23 cellular contexts compared by ENCODE assay signal in the genomic region with DNA sequence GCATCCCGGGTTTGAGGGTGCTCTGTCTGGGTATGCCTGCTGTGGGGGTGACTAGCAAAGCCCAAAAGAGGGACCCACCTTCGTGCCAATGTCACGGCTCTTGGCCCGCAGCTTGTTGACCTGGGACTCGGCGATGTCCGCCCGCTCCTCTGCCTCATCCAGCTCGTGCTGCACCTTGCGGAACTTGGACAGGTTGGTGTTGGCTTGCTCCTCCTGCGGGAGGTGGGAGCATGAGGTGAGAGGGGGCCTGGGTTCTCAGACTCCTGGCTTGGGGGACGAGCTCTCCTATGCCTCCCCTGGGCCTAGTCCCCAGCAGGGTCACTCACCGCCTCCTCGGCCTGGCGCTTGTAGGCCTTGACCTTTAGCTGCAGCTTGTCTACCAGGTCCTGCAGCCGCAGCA. TPM values are rescaled to one million over a fixed set of nuclear protein-coding genes. Genes with fewer than 3 reads are reported as not detected.
DNase-seq lines count a peak whose midpoint lies in the region; ATAC-seq, FAIRE-seq and TF ChIP-seq lines count a peak whose summit lies in the region.
"Had no signal": no experiment of that assay in that cellular context is flagged by ENCODE, and none has a peak within 500 bp of the region (broad histone marks: within the 10 kb centered on the region; RNA-seq: fewer than 3 reads in every experiment).

No MANE protein-coding gene starts in this region.

- peak overlapping the region; percentile 40 for H3K4ac ChIP-seq in neuronal stem cell (ENCODE audit: low read length)

- H3K4me3 ChIP-seq in HepG2 (replicated peaks in 1 of 3; ENCODE audit: insufficient read depth in 1 of 3, low read depth in 2 of 3, low read length in 3 of 3) (no peak overlapping the region), right lobe of liver (no peak overlapping the region), left ventricle myocardium inferior (no peak overlapping the region), neuronal stem cell (ENCODE audit: low read length in 2 of 2) (no peak overlapping the region)
- H3K4me3 ChIP-seq: HAP-1 had no signal

- TF ChIP-seq CTCF in HepG2 (CRISPR knock-in tag; IDR thresholded peaks at IDR 0.05) (no peak), right lobe of liver (IDR thresholded peaks at IDR 0.05) (no peak), left ventricle myocardium inferior (IDR thresholded peaks at IDR 0.05; ENCODE audit: borderline replicate concordance) (no peak)

- peak overlapping the region; percentile 75 for H2BK15ac ChIP-seq in neuronal stem cell (ENCODE audit: low read length)

- peak overlapping the region; percentile 99 for H3K14ac ChIP-seq in neuronal stem cell (ENCODE audit: low read length)

- H3K9ac ChIP-seq in HepG2 (ENCODE audit: insufficient read depth, low read depth, low read length) (no peak overlapping the region), neuronal stem cell (ENCODE audit: low read depth, low read length, poor library complexity) (no peak overlapping the region)

- H4K8ac ChIP-seq in neuronal stem cell (ENCODE audit: low read depth, low read length) = no peak overlapping the region

- H3K27me3 ChIP-seq in HepG2 (ENCODE audit: control insufficient read depth in 1 of 2, insufficient read depth in 2 of 2, low read length in 2 of 2) (peaks cover 45 to 99% of the 10 kb centered on the region in 2 experiments), right lobe of liver (no peaks in the 10 kb centered on the region), left ventricle myocardium inferior (ENCODE audit: low read depth) (no peaks in the 10 kb centered on the region), neuronal stem cell (ENCODE audit: control insufficient read depth in 3 of 3, insufficient read depth in 3 of 3, low read depth in 1 of 3, low read length in 3 of 3) (peaks cover 0 to 24% (median 0%) of the 10 kb centered on the region in 3 experiments)

- no peak overlapping the region for H2AK5ac ChIP-seq in neuronal stem cell (ENCODE audit: low read depth, low read length)

- no peak for ATAC-seq in HepG2
- ATAC-seq in right lobe of liver = no peak

- peak overlapping the region; percentile 44 for H2BK5ac ChIP-seq in neuronal stem cell (ENCODE audit: low read length)

- H3K4me2 ChIP-seq in HepG2 (ENCODE audit: low read depth, low read length) (no peak overlapping the region), neuronal stem cell (ENCODE audit: insufficient read depth, low read length, poor library complexity, severe bottlenecking) (no peak overlapping the region)

- no peaks in the 10 kb centered on the region for H3K79me1 ChIP-seq in neuronal stem cell (ENCODE audit: low read depth, low read length)

- intact Hi-C loops in HepG2 (cut with micrococcal nuclease; ENCODE audit: unreplicated experiment) = no loop called here
- intact Hi-C loops in right lobe of liver (cut with DNase I) = no loop called here
- intact Hi-C loops in left ventricle myocardium inferior (cut with micrococcal nuclease) = no loop called here

- H3K23ac ChIP-seq in neuronal stem cell (ENCODE audit: low read depth, low read length, poor library complexity) = no peak overlapping the region

- H4K91ac ChIP-seq in neuronal stem cell (ENCODE audit: low read depth, low read length, poor library complexity) = no peak overlapping the region

- TF ChIP-seq RAD21 in HepG2 (CRISPR knock-in tag; IDR thresholded peaks at IDR 0.05) = no peak

- no peak for TF ChIP-seq EP300 in HepG2 (IDR thresholded peaks at IDR 0.05; ENCODE audit: low read depth in 2 of 2, low read length in 2 of 2)
- no peak for TF ChIP-seq EP300 in HepG2 (CRISPR knock-in tag; IDR thresholded peaks at IDR 0.05; ENCODE audit: borderline replicate concordance)

- H3K9me3 ChIP-seq in HepG2 (ENCODE audit: low read length) = no peaks in the 10 kb centered on the region
- no peaks in the 10 kb centered on the region for H3K9me3 ChIP-seq in right lobe of liver
- H3K9me3 ChIP-seq in left ventricle myocardium inferior (replicated peaks) = no peaks in the 10 kb centered on the region
- H3K9me3 ChIP-seq in neuronal stem cell (replicated peaks in 1 of 2; ENCODE audit: control insufficient read depth in 2 of 2, insufficient read depth in 1 of 2, low read depth in 1 of 2, low read length in 2 of 2) = no peaks in the 10 kb centered on the region
- H3K9me3 ChIP-seq: BE2C, HAP-1 had no signal

- in situ Hi-C loops in HepG2 (cut with HindIII; ENCODE audit: extremely low pct_ligation_motif_present, low pct_unique_long_range_greater_than_20kb) = no loop called here

- H2BK12ac ChIP-seq in neuronal stem cell (ENCODE audit: low read length) = no peak overlapping the region

- FAIRE-seq in HepG2 (lab: Jason Lieb, UNC) = no peak
- FAIRE-seq: A204.1, G401.6, GM12891, GM19239, H1 had no signal

- no peaks in the 10 kb centered on the region for H3K36me3 ChIP-seq in HepG2 (replicated peaks in 1 of 2; ENCODE audit: control insufficient read depth in 1 of 2, insufficient read depth in 2 of 2, low read length in 2 of 2)
- no peaks in the 10 kb centered on the region for H3K36me3 ChIP-seq in right lobe of liver
- H3K36me3 ChIP-seq in left ventricle myocardium inferior = peaks cover 47% of the 10 kb centered on the region
- H3K36me3 ChIP-seq in neuronal stem cell (replicated peaks in 1 of 2; ENCODE audit: control insufficient read depth in 2 of 2, insufficient read depth in 2 of 2, low read length in 2 of 2) = no peaks in the 10 kb centered on the region
- H3K36me3 ChIP-seq: BE2C, HAP-1 had no signal

- DNase-seq in HepG2 (ENCODE audit: low spot score) (no peak), right lobe of liver (no peak), left ventricle myocardium inferior (no peak), neuronal stem cell (ENCODE audit: low spot score) (no peak), NCI-H510A (lab: John Stamatoyannopoulos, UW) (no peak), NCI-H2081 treated with DMSO at 0.1 percent for 48 hours (lab: John Stamatoyannopoulos, UW) (no peak)
- no peak for DNase-seq in stimulated activated CD4-positive, alpha-beta T cell treated with anti-CD3 and anti-CD28 coated beads, Interleukin-2, amount 100 ng/mL, for 24 hours
- DNase-seq: ACHN; BE2C; C1 segment of cervical spinal cord; CD4-positive, CD25-positive, alpha-beta regulatory T cell; CD8-positive, alpha-beta memory T cell; COR-L47; DMS 273 treated with DMSO at 0.1 percent for 48 hours; DMS53; DND-41; EL had no signal

- CTCF ChIA-PET in HepG2 (lab: Yijun Ruan, JAX; ENCODE audit: low intra/inter-chr PET ratio, low total read pairs) = no interaction called here

- BruUV-seq in HepG2 (replicated peaks; lab: Mats Ljungman, UMichigan) = no TSS peak

- no peaks in the 10 kb centered on the region for H4K20me1 ChIP-seq in HepG2 (ENCODE audit: insufficient read depth, low read length)

- WGBS in HepG2 (ENCODE audit: low lambda C conversion rate) = 46% methylated on average over 16 of the region's 16 CpGs
- 69% methylated on average over 3 of the region's 16 CpGs for WGBS in right lobe of liver (ENCODE audit: insufficient coverage, low coverage, low lambda C conversion rate, missing lambda C conversion rate)
- no CpG with 5 or more reads among the region's 16 CpGs for WGBS in neuronal stem cell (ENCODE audit: extremely low coverage in 2 of 2, insufficient read length in 2 of 2, insufficient replicate concordance in 1 of 2), 2 donors

- TF ChIP-seq POLR2A in HepG2 (IDR thresholded peaks at IDR 0.05; ENCODE audit: insufficient read depth in 1 of 2, low read depth in 2 of 2, low read length in 2 of 2) = no peak
- no peak for TF ChIP-seq POLR2A in right lobe of liver (IDR thresholded peaks at IDR 0.05)

- H3K4me1 ChIP-seq in HepG2 (ENCODE audit: insufficient read depth, low read length) (no peaks in the 10 kb centered on the region), right lobe of liver (no peaks in the 10 kb centered on the region), left ventricle myocardium inferior (peaks cover 6% of the 10 kb centered on the region), neuronal stem cell (ENCODE audit: control insufficient read depth in 2 of 2, insufficient read depth in 1 of 2, low read depth in 1 of 2, low read length in 2 of 2) (peaks cover 5% of the 10 kb centered on the region in 2 donors)
- H3K4me1 ChIP-seq: BE2C, HAP-1 had no signal

- peak overlapping the region; percentile 22 for H3K18ac ChIP-seq in neuronal stem cell (ENCODE audit: low read length)

- H2AFZ ChIP-seq in HepG2 (ENCODE audit: low read length) = no peak overlapping the region
- no peak overlapping the region for H2AFZ ChIP-seq in neuronal stem cell (ENCODE audit: low read length)

- no peak overlapping the region for H2BK120ac ChIP-seq in neuronal stem cell (ENCODE audit: low read depth, low read length)

- H3K27ac ChIP-seq in HepG2 (ENCODE audit: extremely low read length, insufficient read depth, low read length) = no peak overlapping the region
- no peak overlapping the region for H3K27ac ChIP-seq in right lobe of liver
- peak overlapping the region; percentile 91 for H3K27ac ChIP-seq in left ventricle myocardium inferior (replicated peaks)
- no peak overlapping the region for H3K27ac ChIP-seq in neuronal stem cell (replicated peaks; ENCODE audit: low read length)

- POLR2A ChIA-PET in HepG2 (lab: Yijun Ruan, JAX) = no interaction called here

- no peaks in the 10 kb centered on the region for H3K79me2 ChIP-seq in HepG2 (ENCODE audit: insufficient read depth, low read length)

RNA-seq across cellular contexts. Expression of a gene that starts 5.6 kb away (rescaled TPM):
- total RNA-seq in HepG2 (2016; rRNA removed; fragmentation: Illumina TruSeq; extraction: Trizol) = not detected in 2 replicates
- not detected in 2 replicates for total RNA-seq in HepG2 (2016; cell fraction: cytosol; rRNA removed; fragmentation: Illumina TruSeq; extraction: Trizol; ENCODE audit: low read depth)
- total RNA-seq in HepG2 (2016; cell fraction: insoluble cytoplasmic fraction; rRNA removed; fragmentation: Illumina TruSeq; extraction: Trizol) = not detected in 2 replicates
- total RNA-seq in HepG2 (2016; cell fraction: membrane; rRNA removed; fragmentation: Illumina TruSeq; extraction: Trizol) = not detected in 2 replicates
- not detected in 2 replicates for total RNA-seq in HepG2 (2016; cell fraction: nucleus; rRNA removed; fragmentation: Illumina TruSeq; extraction: Trizol)
- polyA plus RNA-seq in HepG2 (2011; rRNA removed) = 0.01 TPM in 1 of 2 replicates, not detected in the other
- not detected in 2 replicates for polyA plus RNA-seq in HepG2 (2011; cell fraction: cytosol; rRNA removed)
- polyA plus RNA-seq in HepG2 (2011; cell fraction: nucleus; rRNA removed) = not detected in 2 replicates
- not detected in 2 replicates for polyA plus RNA-seq in HepG2 (2012)
- polyA plus RNA-seq in HepG2 (2016; cell fraction: cytosol; fragmentation: Illumina TruSeq; extraction: Trizol; ENCODE audit: low read depth) = not detected in 2 replicates
- not detected in 2 replicates for polyA plus RNA-seq in HepG2 (2016; cell fraction: insoluble cytoplasmic fraction; fragmentation: Illumina TruSeq; extraction: Trizol; ENCODE audit: low read depth)
- not detected in 2 replicates for polyA plus RNA-seq in HepG2 (2016; cell fraction: membrane; fragmentation: Illumina TruSeq; extraction: Trizol; ENCODE audit: low read depth)
- not detected in 2 replicates for polyA plus RNA-seq in HepG2 (2016; cell fraction: nucleus; fragmentation: Illumina TruSeq; extraction: Trizol; ENCODE audit: insufficient read depth, low read depth)
- not detected in 2 replicates for polyA minus RNA-seq in HepG2 (2011; rRNA and poly(A)+ RNA removed; ENCODE audit: low replicate concordance)
- polyA minus RNA-seq in HepG2 (2011; cell fraction: cytosol; rRNA and poly(A)+ RNA removed) = not detected in 2 replicates
- not detected in 2 replicates for polyA minus RNA-seq in HepG2 (2011; cell fraction: nucleus; rRNA and poly(A)+ RNA removed)
- under 1 TPM in 5 of 6 experiments, not detected in 1; 0.07 to 1.00 (median 0.13) TPM for total RNA-seq in right lobe of liver
- 1,823 TPM for total RNA-seq in left ventricle myocardium inferior
- 0.03 TPM for polyA plus RNA-seq in neuronal stem cell (2013, experiment 1 of 2)
- polyA plus RNA-seq in neuronal stem cell (2013, experiment 2 of 2) = 0.04 TPM
- total RNA-seq: CD4-positive, CD25-positive, alpha-beta regulatory T cell; H1 had no signal
- polyA plus RNA-seq: CD4-positive, CD25-positive, alpha-beta regulatory T cell; CD8-positive, alpha-beta memory T cell had no signal

RNA-seq across cellular contexts. Expression of a gene that starts 21.8 kb away (rescaled TPM):
- total RNA-seq in HepG2 (2016; rRNA removed; fragmentation: Illumina TruSeq; extraction: Trizol) (0.04 TPM in 1 of 2 replicates, not detected in the other), right lobe of liver (1 to 10 TPM in 1 of 6 experiments, under 1 TPM in 5; 0.30 to 5.6 (median 0.60) TPM), left ventricle myocardium inferior (14,853 TPM)
- not detected in 2 replicates for total RNA-seq in HepG2 (2016; cell fraction: cytosol; rRNA removed; fragmentation: Illumina TruSeq; extraction: Trizol; ENCODE audit: low read depth)
- total RNA-seq in HepG2 (2016; cell fraction: insoluble cytoplasmic fraction; rRNA removed; fragmentation: Illumina TruSeq; extraction: Trizol) = not detected in 2 replicates
- not detected in 2 replicates for total RNA-seq in HepG2 (2016; cell fraction: membrane; rRNA removed; fragmentation: Illumina TruSeq; extraction: Trizol)
- total RNA-seq in HepG2 (2016; cell fraction: nucleus; rRNA removed; fragmentation: Illumina TruSeq; extraction: Trizol) = 0.06 TPM in 1 of 2 replicates, not detected in the other
- polyA plus RNA-seq in HepG2 (2011; rRNA removed) = 0.01 and 0.04 TPM in 2 replicates
- 0.01 TPM in 2 replicates for polyA plus RNA-seq in HepG2 (2011; cell fraction: cytosol; rRNA removed)
- 0.02 and 0.08 TPM in 2 replicates for polyA plus RNA-seq in HepG2 (2011; cell fraction: nucleus; rRNA removed)
- 0.05 and 0.07 TPM in 2 replicates for polyA plus RNA-seq in HepG2 (2012)
- not detected in 2 replicates for polyA plus RNA-seq in HepG2 (2016; cell fraction: cytosol; fragmentation: Illumina TruSeq; extraction: Trizol; ENCODE audit: low read depth)
- polyA plus RNA-seq in HepG2 (2016; cell fraction: insoluble cytoplasmic fraction; fragmentation: Illumina TruSeq; extraction: Trizol; ENCODE audit: low read depth) = 0.04 and 0.05 TPM in 2 replicates
- polyA plus RNA-seq in HepG2 (2016; cell fraction: membrane; fragmentation: Illumina TruSeq; extraction: Trizol; ENCODE audit: low read depth) = not detected in 2 replicates
- polyA plus RNA-seq in HepG2 (2016; cell fraction: nucleus; fragmentation: Illumina TruSeq; extraction: Trizol; ENCODE audit: insufficient read depth, low read depth) = not detected in 2 replicates
- polyA minus RNA-seq in HepG2 (2011; rRNA and poly(A)+ RNA removed; ENCODE audit: low replicate concordance) = 0.28 TPM in 1 of 2 replicates, not detected in the other
- 0.10 TPM in 1 of 2 replicates, not detected in the other for polyA minus RNA-seq in HepG2 (2011; cell fraction: cytosol; rRNA and poly(A)+ RNA removed)
- polyA minus RNA-seq in HepG2 (2011; cell fraction: nucleus; rRNA and poly(A)+ RNA removed) = not detected in 2 replicates
- polyA plus RNA-seq in neuronal stem cell (2013, experiment 1 of 2) = 0.20 TPM
- 0.19 TPM for polyA plus RNA-seq in neuronal stem cell (2013, experiment 2 of 2)
- total RNA-seq: CD4-positive, CD25-positive, alpha-beta regulatory T cell; CD8-positive, alpha-beta memory T cell; H1 had no signal
- polyA plus RNA-seq: CD4-positive, CD25-positive, alpha-beta regulatory T cell; CD8-positive, alpha-beta memory T cell; H1 had no signal

RNA-seq across cellular contexts. Expression of a gene that starts 36.8 kb away (rescaled TPM):
- not detected in 2 replicates for total RNA-seq in HepG2 (2016; rRNA removed; fragmentation: Illumina TruSeq; extraction: Trizol)
- total RNA-seq in HepG2 (2016; cell fraction: cytosol; rRNA removed; fragmentation: Illumina TruSeq; extraction: Trizol; ENCODE audit: low read depth) = not detected in 2 replicates
- total RNA-seq in HepG2 (2016; cell fraction: insoluble cytoplasmic fraction; rRNA removed; fragmentation: Illumina TruSeq; extraction: Trizol) = not detected in 2 replicates
- not detected in 2 replicates for total RNA-seq in HepG2 (2016; cell fraction: membrane; rRNA removed; fragmentation: Illumina TruSeq; extraction: Trizol)
- total RNA-seq in HepG2 (2016; cell fraction: nucleus; rRNA removed; fragmentation: Illumina TruSeq; extraction: Trizol) = not detected in 2 replicates
- not detected in 2 replicates for polyA plus RNA-seq in HepG2 (2011; rRNA removed)
- polyA plus RNA-seq in HepG2 (2011; cell fraction: cytosol; rRNA removed) = not detected in 2 replicates
- polyA plus RNA-seq in HepG2 (2011; cell fraction: nucleus; rRNA removed) = not detected in 2 replicates
- polyA plus RNA-seq in HepG2 (2012) = not detected in 2 replicates
- not detected in 2 replicates for polyA plus RNA-seq in HepG2 (2016; cell fraction: cytosol; fragmentation: Illumina TruSeq; extraction: Trizol; ENCODE audit: low read depth)
- not detected in 2 replicates for polyA plus RNA-seq in HepG2 (2016; cell fraction: insoluble cytoplasmic fraction; fragmentation: Illumina TruSeq; extraction: Trizol; ENCODE audit: low read depth)
- polyA plus RNA-seq in HepG2 (2016; cell fraction: membrane; fragmentation: Illumina TruSeq; extraction: Trizol; ENCODE audit: low read depth) = not detected in 2 replicates
- polyA plus RNA-seq in HepG2 (2016; cell fraction: nucleus; fragmentation: Illumina TruSeq; extraction: Trizol; ENCODE audit: insufficient read depth, low read depth) = not detected in 2 replicates
- polyA minus RNA-seq in HepG2 (2011; rRNA and poly(A)+ RNA removed; ENCODE audit: low replicate concordance) = not detected in 2 replicates
- not detected in 2 replicates for polyA minus RNA-seq in HepG2 (2011; cell fraction: cytosol; rRNA and poly(A)+ RNA removed)
- not detected in 2 replicates for polyA minus RNA-seq in HepG2 (2011; cell fraction: nucleus; rRNA and poly(A)+ RNA removed)
- under 1 TPM in 2 of 6 experiments, not detected in 4; 0.32 to 0.49 TPM for total RNA-seq in right lobe of liver
- total RNA-seq in left ventricle myocardium inferior = 1.0 TPM
- polyA plus RNA-seq in neuronal stem cell (2013, experiment 1 of 2) = 5.0 TPM
- 4.4 TPM for polyA plus RNA-seq in neuronal stem cell (2013, experiment 2 of 2)
- total RNA-seq: CD8-positive, alpha-beta memory T cell; H1 had no signal
- polyA plus RNA-seq: CD4-positive, CD25-positive, alpha-beta regulatory T cell; CD8-positive, alpha-beta memory T cell had no signal

RNA-seq across cellular contexts. Expression of a gene that starts 41.1 kb away (rescaled TPM):
- total RNA-seq in HepG2 (2016; rRNA removed; fragmentation: Illumina TruSeq; extraction: Trizol) = not detected in 2 replicates
- total RNA-seq in HepG2 (2016; cell fraction: cytosol; rRNA removed; fragmentation: Illumina TruSeq; extraction: Trizol; ENCODE audit: low read depth) = not detected in 2 replicates
- total RNA-seq in HepG2 (2016; cell fraction: insoluble cytoplasmic fraction; rRNA removed; fragmentation: Illumina TruSeq; extraction: Trizol) = not detected in 2 replicates
- total RNA-seq in HepG2 (2016; cell fraction: membrane; rRNA removed; fragmentation: Illumina TruSeq; extraction: Trizol) = not detected in 2 replicates
- total RNA-seq in HepG2 (2016; cell fraction: nucleus; rRNA removed; fragmentation: Illumina TruSeq; extraction: Trizol) = not detected in 2 replicates
- not detected in 2 replicates for polyA plus RNA-seq in HepG2 (2011; rRNA removed)
- polyA plus RNA-seq in HepG2 (2011; cell fraction: cytosol; rRNA removed) = not detected in 2 replicates
- polyA plus RNA-seq in HepG2 (2011; cell fraction: nucleus; rRNA removed) = not detected in 2 replicates
- polyA plus RNA-seq in HepG2 (2012) = not detected in 2 replicates
- polyA plus RNA-seq in HepG2 (2016; cell fraction: cytosol; fragmentation: Illumina TruSeq; extraction: Trizol; ENCODE audit: low read depth) = not detected in 2 replicates
- polyA plus RNA-seq in HepG2 (2016; cell fraction: insoluble cytoplasmic fraction; fragmentation: Illumina TruSeq; extraction: Trizol; ENCODE audit: low read depth) = not detected in 2 replicates
- polyA plus RNA-seq in HepG2 (2016; cell fraction: membrane; fragmentation: Illumina TruSeq; extraction: Trizol; ENCODE audit: low read depth) = not detected in 2 replicates
- not detected in 2 replicates for polyA plus RNA-seq in HepG2 (2016; cell fraction: nucleus; fragmentation: Illumina TruSeq; extraction: Trizol; ENCODE audit: insufficient read depth, low read depth)
- not detected in 2 replicates for polyA minus RNA-seq in HepG2 (2011; rRNA and poly(A)+ RNA removed; ENCODE audit: low replicate concordance)
- polyA minus RNA-seq in HepG2 (2011; cell fraction: cytosol; rRNA and poly(A)+ RNA removed) = not detected in 2 replicates
- polyA minus RNA-seq in HepG2 (2011; cell fraction: nucleus; rRNA and poly(A)+ RNA removed) = not detected in 2 replicates
- total RNA-seq in right lobe of liver = not detected
- total RNA-seq in left ventricle myocardium inferior = not detected
- not detected for polyA plus RNA-seq in neuronal stem cell (2013, experiment 1 of 2)
- polyA plus RNA-seq in neuronal stem cell (2013, experiment 2 of 2) = not detected
- total RNA-seq: CD4-positive, CD25-positive, alpha-beta regulatory T cell; CD8-positive, alpha-beta memory T cell; H1 had no signal
- polyA plus RNA-seq: CD4-positive, CD25-positive, alpha-beta regulatory T cell; CD8-positive, alpha-beta memory T cell; H1 had no signal

RNA-seq across cellular contexts. Expression of a gene that starts 48.7 kb away (rescaled TPM):
- total RNA-seq in HepG2 (2016; rRNA removed; fragmentation: Illumina TruSeq; extraction: Trizol) (not detected in 2 replicates), right lobe of liver (under 1 TPM; 0.19 to 0.60 (median 0.39) TPM), left ventricle myocardium inferior (3.6 TPM)
- total RNA-seq in HepG2 (2016; cell fraction: cytosol; rRNA removed; fragmentation: Illumina TruSeq; extraction: Trizol; ENCODE audit: low read depth) = not detected in 2 replicates
- total RNA-seq in HepG2 (2016; cell fraction: insoluble cytoplasmic fraction; rRNA removed; fragmentation: Illumina TruSeq; extraction: Trizol) = not detected in 2 replicates
- not detected in 2 replicates for total RNA-seq in HepG2 (2016; cell fraction: membrane; rRNA removed; fragmentation: Illumina TruSeq; extraction: Trizol)
- total RNA-seq in HepG2 (2016; cell fraction: nucleus; rRNA removed; fragmentation: Illumina TruSeq; extraction: Trizol) = not detected in 2 replicates
- polyA plus RNA-seq in HepG2 (2011; rRNA removed) = not detected in 2 replicates
- polyA plus RNA-seq in HepG2 (2011; cell fraction: cytosol; rRNA removed) = 0.03 and 0.04 TPM in 2 replicates
- 0.05 TPM in 2 replicates for polyA plus RNA-seq in HepG2 (2011; cell fraction: nucleus; rRNA removed)
- polyA plus RNA-seq in HepG2 (2012) = not detected in 2 replicates
- polyA plus RNA-seq in HepG2 (2016; cell fraction: cytosol; fragmentation: Illumina TruSeq; extraction: Trizol; ENCODE audit: low read depth) = not detected in 2 replicates
- not detected in 2 replicates for polyA plus RNA-seq in HepG2 (2016; cell fraction: insoluble cytoplasmic fraction; fragmentation: Illumina TruSeq; extraction: Trizol; ENCODE audit: low read depth)
- polyA plus RNA-seq in HepG2 (2016; cell fraction: membrane; fragmentation: Illumina TruSeq; extraction: Trizol; ENCODE audit: low read depth) = not detected in 2 replicates
- polyA plus RNA-seq in HepG2 (2016; cell fraction: nucleus; fragmentation: Illumina TruSeq; extraction: Trizol; ENCODE audit: insufficient read depth, low read depth) = not detected in 2 replicates
- not detected in 2 replicates for polyA minus RNA-seq in HepG2 (2011; rRNA and poly(A)+ RNA removed; ENCODE audit: low replicate concordance)
- not detected in 2 replicates for polyA minus RNA-seq in HepG2 (2011; cell fraction: cytosol; rRNA and poly(A)+ RNA removed)
- polyA minus RNA-seq in HepG2 (2011; cell fraction: nucleus; rRNA and poly(A)+ RNA removed) = not detected in 2 replicates
- 74.5 TPM for polyA plus RNA-seq in neuronal stem cell (2013, experiment 1 of 2)
- 74.5 TPM for polyA plus RNA-seq in neuronal stem cell (2013, experiment 2 of 2)
- total RNA-seq: CD4-positive, CD25-positive, alpha-beta regulatory T cell; CD8-positive, alpha-beta memory T cell had no signal
- polyA plus RNA-seq: CD4-positive, CD25-positive, alpha-beta regulatory T cell; CD8-positive, alpha-beta memory T cell had no signal

Comparison
In these comparisons a context has a peak if more than half of its experiments do, and no peak if none do; other contexts are left out.
1. RNA of a gene that starts 5.6 kb away (total RNA-seq): 1,823 TPM in left ventricle myocardium inferior (single experiment); 0.07 to 1.00 TPM in right lobe of liver and not detected in HepG2; every median in the first group is over 100 times any median in the second.
2. RNA of a gene that starts 21.8 kb away (total RNA-seq): 14,853 TPM in left ventricle myocardium inferior (single experiment); 0.30 to 5.6 TPM in right lobe of liver and 0.04 to 0.06 TPM in HepG2; every median in the first group is over 1,000 times any median in the second.